Comparison of ENCODE assay signal across 8 cellular contexts in genomic region chr1:234970371-234970730, GRCh38.
DNase-seq lines count a peak whose midpoint lies in the region; ATAC-seq and TF ChIP-seq lines count a peak whose summit lies in the region.

No MANE protein-coding gene starts in this region.

- H3K27ac ChIP-seq in ascending aorta (peak overlapping the region; percentile 80 to 89), testis (peak overlapping the region; percentile 75 to 87)

- H3K4me3 ChIP-seq in ascending aorta (peak overlapping the region; percentile 46 to 48), testis (peak overlapping the region; percentile 33 to 53)

- no peaks in the 10 kb centered on the region for H3K36me3 ChIP-seq in ascending aorta
- no peaks in the 10 kb centered on the region for H3K36me3 ChIP-seq in testis (ENCODE audit: low read depth, missing control alignments)

- intact Hi-C loops in ascending aorta (cut with DNase I): loop anchor here (2.0 kb wide), 1 partner anchor 54 kb away; no protein-coding TSS in a partner anchor
- intact Hi-C loops in testis (cut with DNase I; ENCODE audit: low total_unique reads): loop anchor here (10.0 kb wide), 1 partner anchor 356 kb away; the partner anchor contains the start of gene IRF2BP2

- WGBS in testis, 2 donors: 5% methylated on average over 5 of the region's 5 CpGs

- ATAC-seq in left lobe of liver: no peak

- TF ChIP-seq POLR2A in testis (IDR thresholded peaks at IDR 0.05): no peak

- H3K9me3 ChIP-seq in ascending aorta: no peaks in the 10 kb centered on the region
- no peaks in the 10 kb centered on the region for H3K9me3 ChIP-seq in testis

- H3K27me3 ChIP-seq in ascending aorta (no peaks in the 10 kb centered on the region), testis (no peaks in the 10 kb centered on the region)

- H3K4me1 ChIP-seq in ascending aorta (peaks cover 19 to 32% of the 10 kb centered on the region in 2 donors), testis (peaks cover 15% of the 10 kb centered on the region)

- TF ChIP-seq CTCF in ascending aorta (IDR thresholded peaks at IDR 0.05): no peak
- TF ChIP-seq CTCF in testis (IDR thresholded peaks at IDR 0.05): no peak

- DNase-seq in NCI-H748 (lab: John Stamatoyannopoulos, UW; ENCODE audit: unreplicated experiment) (peak; percentile 38), NCI-H748 treated with DMSO at 0.1 percent for 48 hours (lab: John Stamatoyannopoulos, UW) (no peak), ascending aorta (ENCODE audit: low spot score in 2 of 2) (no peak), left lobe of liver (ENCODE audit: low spot score) (peak; percentile 24), testis (no peak), NCI-H524 (lab: John Stamatoyannopoulos, UW) (no peak), cerebellar nuclear complex (lab: John Stamatoyannopoulos, UW) (no peak)
- no peak for DNase-seq in activated CD4-positive, CD25-positive, alpha-beta regulatory T cell treated with anti-CD3 and anti-CD28 coated beads, Interleukin-2, amount 50 U/mL, for 72 hours

Comparison
In these comparisons a context has a peak if more than half of its experiments do, and no peak if none do; other contexts are left out.
1. DNase-seq: peak in NCI-H748 (single experiment) and left lobe of liver (single experiment); none in NCI-H748 treated with DMSO at 0.1 percent for 48 hours (single experiment), ascending aorta (0 of 2), testis (single experiment), activated CD4-positive, CD25-positive, alpha-beta regulatory T cell treated with anti-CD3 and anti-CD28 coated beads, Interleukin-2, amount 50 U/mL, for 72 hours (single experiment), NCI-H524 (0 of 2) and cerebellar nuclear complex (0 of 2).